8 cellular contexts compared by ENCODE assay signal in genomic region chr12:53974084-53975018, GRCh38. TPM values are rescaled to one million over a fixed set of nuclear protein-coding genes. Genes with fewer than 3 reads are reported as not detected.
DNase-seq lines count a peak whose midpoint lies in the region; ATAC-seq and TF ChIP-seq lines count a peak whose summit lies in the region.

Gene HOTAIR (minus strand): TSS chr12:53974954.

- peak; percentile 67 to 68 for ATAC-seq in naive thymus-derived CD8-positive, alpha-beta T cell
- no peak for ATAC-seq in HG03139 (IDR thresholded peaks at IDR 0.05; ENCODE audit: unreplicated experiment)
- no peak for ATAC-seq in HG02970 (IDR thresholded peaks at IDR 0.05; ENCODE audit: low FRiP score, unreplicated experiment)
- ATAC-seq in GM19452 (IDR thresholded peaks at IDR 0.05; ENCODE audit: unreplicated experiment) = no peak
- no peak for ATAC-seq in HG02981 (IDR thresholded peaks at IDR 0.05; ENCODE audit: unreplicated experiment)

- peaks cover 3% of the 10 kb centered on the region for H3K36me3 Mint-ChIP-seq in activated naive CD4-positive, alpha-beta T cell treated with anti-CD3 and anti-CD28 coated beads, Interleukin-2, amount 50 U/mL, for 24 hours
- peaks cover 5 to 14% (median 8%) of the 10 kb centered on the region in 3 donors for H3K36me3 Mint-ChIP-seq in naive thymus-derived CD8-positive, alpha-beta T cell

- H3K4me1 Mint-ChIP-seq in activated naive CD4-positive, alpha-beta T cell treated with anti-CD3 and anti-CD28 coated beads, Interleukin-2, amount 50 U/mL, for 24 hours = peaks cover 20% of the 10 kb centered on the region
- peaks cover 8 to 28% (median 21%) of the 10 kb centered on the region in 4 donors for H3K4me1 Mint-ChIP-seq in naive thymus-derived CD8-positive, alpha-beta T cell

- H3K4me3 Mint-ChIP-seq in activated naive CD4-positive, alpha-beta T cell treated with anti-CD3 and anti-CD28 coated beads, Interleukin-2, amount 50 U/mL, for 24 hours = peak within 1 kb of the TSS; percentile 74
- H3K4me3 Mint-ChIP-seq in naive thymus-derived CD8-positive, alpha-beta T cell = peak within 1 kb of the TSS; percentile 59 to 82 (median 76)

- H3K4me3 ChIP-seq in HL-60 (replicated peaks; ENCODE audit: insufficient read depth, low read length) = peak within 1 kb of the TSS; percentile 45

- peaks cover 74% of the 10 kb centered on the region for H3K27me3 Mint-ChIP-seq in activated naive CD4-positive, alpha-beta T cell treated with anti-CD3 and anti-CD28 coated beads, Interleukin-2, amount 50 U/mL, for 24 hours
- peaks cover 51 to 98% (median 80%) of the 10 kb centered on the region in 5 donors for H3K27me3 Mint-ChIP-seq in naive thymus-derived CD8-positive, alpha-beta T cell

- no peak within 1 kb of the TSS for H3K27ac ChIP-seq in HL-60 (replicated peaks)

- H3K9me3 Mint-ChIP-seq in activated naive CD4-positive, alpha-beta T cell treated with anti-CD3 and anti-CD28 coated beads, Interleukin-2, amount 50 U/mL, for 24 hours = no peaks in the 10 kb centered on the region
- peaks cover 0 to 25% (median 11%) of the 10 kb centered on the region in 9 donors for H3K9me3 Mint-ChIP-seq in naive thymus-derived CD8-positive, alpha-beta T cell

- POLR2A ChIA-PET in naive thymus-derived CD8-positive, alpha-beta T cell (lab: Charles Lee) = no interaction called here

- H3K27me3 ChIP-seq in HL-60 (ENCODE audit: insufficient read depth, poor library complexity, severe bottlenecking) = peaks cover 90% of the 10 kb centered on the region

- DNase-seq in DMS114 treated with DMSO at 0.1 percent for 48 hours (lab: John Stamatoyannopoulos, UW; ENCODE audit: unreplicated experiment) (peak; percentile 33), HL-60 (ENCODE audit: low read depth in 1 of 2, low spot score in 1 of 2) (peak in 1 of 2 experiments; percentile 48)
- DNase-seq in naive thymus-derived CD8-positive, alpha-beta T cell = peak in 2 of 10 donors; percentile 44 to 61

- no peak for TF ChIP-seq CTCF in HL-60 (IDR thresholded peaks at IDR 0.05; ENCODE audit: insufficient read depth, low read length)

- H3K27ac Mint-ChIP-seq in activated naive CD4-positive, alpha-beta T cell treated with anti-CD3 and anti-CD28 coated beads, Interleukin-2, amount 50 U/mL, for 24 hours = no peak within 1 kb of the TSS
- H3K27ac Mint-ChIP-seq in naive thymus-derived CD8-positive, alpha-beta T cell = peak within 1 kb of the TSS in 2 of 10 donors; percentile 52 to 66

RNA-seq across cellular contexts. Expression of gene HOTAIR, which starts in this region (rescaled TPM):
- not detected for total RNA-seq in naive thymus-derived CD8-positive, alpha-beta T cell
- not detected for polyA plus RNA-seq in naive thymus-derived CD8-positive, alpha-beta T cell

Comparison
In these comparisons a context has a peak if more than half of its experiments do, and no peak if none do; other contexts are left out.
1. Peak in ATAC-seq in naive thymus-derived CD8-positive, alpha-beta T cell; RNA of the gene not detected or under 1 TPM.